In the genomic region with DNA sequence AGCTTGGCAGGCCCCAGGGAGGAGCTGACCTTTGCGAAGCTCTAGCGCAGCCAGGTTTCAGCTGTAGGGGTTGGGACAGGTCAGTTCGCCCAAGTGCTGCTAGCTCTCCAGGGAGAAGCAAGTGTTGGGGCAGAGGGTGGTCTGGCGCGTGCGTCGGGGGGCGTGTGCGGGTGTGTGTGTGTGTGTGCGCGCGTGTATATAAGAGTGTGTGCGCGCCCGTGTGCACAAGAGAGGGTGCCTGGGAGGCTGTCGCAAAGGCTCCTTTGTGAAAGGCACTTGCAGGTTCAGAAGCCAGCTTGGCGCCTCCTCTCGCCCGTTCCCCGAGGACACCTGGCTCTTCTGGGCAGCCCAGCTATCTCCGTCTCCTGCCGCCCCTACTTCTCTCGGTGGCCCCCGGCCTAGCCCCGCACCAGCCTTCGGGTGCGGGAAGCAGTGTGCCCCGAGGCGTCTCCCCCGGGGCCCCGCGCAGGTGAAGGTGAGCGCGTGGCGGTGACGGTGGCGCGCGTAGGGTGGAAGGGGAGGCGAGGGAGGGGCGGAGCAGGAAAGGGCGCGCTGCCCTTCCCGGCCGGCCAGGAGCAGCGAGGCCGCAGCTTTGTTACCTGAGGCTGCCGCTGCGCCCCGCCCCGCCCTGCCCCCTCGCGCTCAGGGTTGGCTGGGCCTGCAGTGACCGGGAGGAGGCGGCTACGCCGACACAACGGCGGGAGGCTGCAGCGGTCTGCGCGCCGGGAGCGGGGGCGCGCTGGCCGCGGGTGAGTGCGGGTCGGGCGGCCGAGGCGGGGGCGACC, we compare ENCODE assay signal across 8 cellular contexts. TPM values are rescaled to one million over a fixed set of nuclear protein-coding genes. Genes with fewer than 3 reads are reported as not detected.
DNase-seq lines count a peak whose midpoint lies in the region; ATAC-seq and TF ChIP-seq lines count a peak whose summit lies in the region.

Gene FHDC1, plus strand, starts transcription at position 663 of the 785 bp plus-strand sequence. CDS start 6,735 bp downstream, outside the sequence.

- WGBS in right lobe of liver (ENCODE audit: insufficient coverage, low coverage, low lambda C conversion rate, missing lambda C conversion rate): 3% methylated on average over 24 of the region's 74 CpGs

- CTCF ChIA-PET in HEK293T (lab: Yijun Ruan, JAX): interaction anchor here (0.5 to 1.0 kb wide), 2 partner anchors 39 to 209 kb away, joined by 3 read pairs; no protein-coding TSS in a partner anchor

- TF ChIP-seq CTCF in choroid plexus epithelial cell (conservative IDR thresholded peaks at IDR 0.05; ENCODE audit: low read depth, low read length): no peak
- no peak for TF ChIP-seq CTCF in right lobe of liver (IDR thresholded peaks at IDR 0.05)
- TF ChIP-seq CTCF in thoracic aorta (IDR thresholded peaks at IDR 0.05): no peak

- H3K4me3 ChIP-seq in choroid plexus epithelial cell (ENCODE audit: low read depth, low read length) (peak within 1 kb of the TSS; percentile 54), right lobe of liver (peak within 1 kb of the TSS; percentile 43 to 53 (median 45)), thoracic aorta (peak within 1 kb of the TSS; percentile 80)

- no peaks in the 10 kb centered on the region for H3K36me3 ChIP-seq in right lobe of liver
- H3K36me3 ChIP-seq in thoracic aorta: no peaks in the 10 kb centered on the region

- no peak for TF ChIP-seq POLR2A in right lobe of liver (IDR thresholded peaks at IDR 0.05)

- ATAC-seq in right lobe of liver: peak; percentile 71 to 95 (median 82)
- ATAC-seq in thoracic aorta (ENCODE audit: insufficient number of reproducible peaks, low FRiP score, low read depth): no peak

- intact Hi-C loops in right lobe of liver (cut with DNase I): no loop called here

- peak; percentile 89 for DNase-seq in DMS153 treated with DMSO at 0.1 percent for 48 hours (lab: John Stamatoyannopoulos, UW; ENCODE audit: unreplicated experiment)
- peak; percentile 54 for DNase-seq in HEK293T (ENCODE audit: extremely low spot score)
- DNase-seq in NOMO-1 treated with DMSO at 0.1 percent for 48 hours (lab: John Stamatoyannopoulos, UW; ENCODE audit: unreplicated experiment): peak; percentile 22
- no peak for DNase-seq in choroid plexus epithelial cell (ENCODE audit: low read depth)
- peak in 2 of 3 donors; percentile 73 to 85 for DNase-seq in right lobe of liver
- DNase-seq in thoracic aorta (ENCODE audit: low spot score): no peak
- no peak for DNase-seq in NCI-H446 (lab: John Stamatoyannopoulos, UW)
- no peak for DNase-seq in mesenteric fat pad (ENCODE audit: low spot score)

- no peak within 1 kb of the TSS for H3K27ac ChIP-seq in right lobe of liver
- no peak within 1 kb of the TSS for H3K27ac ChIP-seq in thoracic aorta

- H3K4me1 ChIP-seq in right lobe of liver: peaks cover 0 to 18% (median 7%) of the 10 kb centered on the region in 4 donors
- H3K4me1 ChIP-seq in thoracic aorta (ENCODE audit: control insufficient read depth in 1 of 2, low read depth in 2 of 2): peaks cover 6 to 23% of the 10 kb centered on the region in 2 donors

- POLR2A ChIA-PET in HEK293T (lab: Yijun Ruan, JAX): interaction anchor here (1.0 to 1.1 kb wide), 2 partner anchors 8 to 20 kb away, joined by 3 to 4 read pairs; no protein-coding TSS in a partner anchor

- H3K27me3 ChIP-seq in right lobe of liver (peaks cover 0 to 4% of the 10 kb centered on the region in 2 donors), thoracic aorta (replicated peaks; ENCODE audit: insufficient read depth) (no peaks in the 10 kb centered on the region)

- no peaks in the 10 kb centered on the region for H3K9me3 ChIP-seq in right lobe of liver
- no peaks in the 10 kb centered on the region for H3K9me3 ChIP-seq in thoracic aorta

TF ChIP-seq in HEK293T, 16 proteins besides CTCF, POLR2A, EP300 and RAD21:
- TF ChIP-seq TARDBP (IDR thresholded peaks at IDR 0.05): no peak
- no peak for TF ChIP-seq NFRKB (IDR thresholded peaks at IDR 0.05)
- no peak for TF ChIP-seq ZNF384 (IDR thresholded peaks at IDR 0.05)
- no peak for TF ChIP-seq HDGF (IDR thresholded peaks at IDR 0.05; ENCODE audit: borderline replicate concordance)
- TF ChIP-seq FOXM1 (IDR thresholded peaks at IDR 0.05; ENCODE audit: borderline replicate concordance): no peak
- no peak for TF ChIP-seq FOXK2 (IDR thresholded peaks at IDR 0.05)
- no peak for TF ChIP-seq L3MBTL2 (conservative IDR thresholded peaks at IDR 0.05)
- no peak for TF ChIP-seq ELF4 (IDR thresholded peaks at IDR 0.05)
- TF ChIP-seq CTBP1 (IDR thresholded peaks at IDR 0.05; ENCODE audit: borderline replicate concordance): no peak
- TF ChIP-seq FOXA1 (IDR thresholded peaks at IDR 0.05): no peak
- TF ChIP-seq SUZ12 (IDR thresholded peaks at IDR 0.05): no peak
- no peak for TF ChIP-seq LEF1 (IDR thresholded peaks at IDR 0.05; ENCODE audit: borderline replicate concordance)
- TF ChIP-seq, protein P1, sequence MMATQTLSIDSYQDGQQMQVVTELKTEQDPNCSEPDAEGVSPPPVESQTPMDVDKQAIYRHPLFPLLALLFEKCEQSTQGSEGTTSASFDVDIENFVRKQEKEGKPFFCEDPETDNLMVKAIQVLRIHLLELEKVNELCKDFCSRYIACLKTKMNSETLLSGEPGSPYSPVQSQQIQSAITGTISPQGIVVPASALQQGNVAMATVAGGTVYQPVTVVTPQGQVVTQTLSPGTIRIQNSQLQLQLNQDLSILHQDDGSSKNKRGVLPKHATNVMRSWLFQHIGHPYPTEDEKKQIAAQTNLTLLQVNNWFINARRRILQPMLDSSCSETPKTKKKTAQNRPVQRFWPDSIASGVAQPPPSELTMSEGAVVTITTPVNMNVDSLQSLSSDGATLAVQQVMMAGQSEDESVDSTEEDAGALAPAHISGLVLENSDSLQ (IDR thresholded peaks at IDR 0.05): no peak
- no peak for TF ChIP-seq SP1 (IDR thresholded peaks at IDR 0.05)
- no peak for TF ChIP-seq BHLHE40 (IDR thresholded peaks at IDR 0.05; ENCODE audit: borderline replicate concordance)
- TF ChIP-seq ARNT (IDR thresholded peaks at IDR 0.05): no peak

RNA-seq across cellular contexts. Expression of gene FHDC1, which starts in this region (rescaled TPM):
- total RNA-seq in right lobe of liver (under 1 TPM; 0.12 to 0.82 (median 0.15) TPM), thoracic aorta (under 1 TPM; 0.27 to 0.35 TPM), mesenteric fat pad (1.2 TPM)

Comparison
In these comparisons a context has a peak if more than half of its experiments do, and no peak if none do; other contexts are left out.
1. Peak in DNase-seq, ATAC-seq and H3K4me3 ChIP-seq in right lobe of liver; RNA of the gene not detected or under 1 TPM.
2. DNase-seq: peak in DMS153 treated with DMSO at 0.1 percent for 48 hours (single experiment), HEK293T (single experiment) and NOMO-1 treated with DMSO at 0.1 percent for 48 hours (single experiment); none in choroid plexus epithelial cell (single experiment), thoracic aorta (single experiment), NCI-H446 (0 of 2) and mesenteric fat pad (single experiment).
3. Peak in every context shown above with its lines, with median percentiles within 50 percentile points of each other: H3K4me3 ChIP-seq.